19 cellular contexts compared by ENCODE assay signal in genomic region chr15:21261396-21261964, GRCh38.
DNase-seq lines count a peak whose midpoint lies in the region; ATAC-seq and TF ChIP-seq lines count a peak whose summit lies in the region.
"Had no signal": no experiment of that assay in that cellular context is flagged by ENCODE, and none has a peak within 500 bp of the region (broad histone marks: within the 10 kb centered on the region; RNA-seq: fewer than 3 reads in every experiment).

No MANE protein-coding gene starts in this region.

- intact Hi-C loops in left ventricle myocardium inferior (cut with micrococcal nuclease) = no loop called here

- no peak overlapping the region for H3K4me3 Mint-ChIP-seq in progenitor cell of endocrine pancreas (ENCODE audit: low read depth)
- H3K4me3 Mint-ChIP-seq in nephron progenitor cell = no peak overlapping the region
- H3K4me3 Mint-ChIP-seq: nephron; stimulated activated naive CD8-positive, alpha-beta T cell treated with anti-CD3 and anti-CD28 coated beads, Interleukin-15, Interleukin-2, amounts not matched to agents 100 ng/mL and 50 ng/mL, for 24 hours had no signal

- DNase-seq in CD1c-positive myeloid dendritic cell (ENCODE audit: extremely low spot score) = peak; percentile 0
- DNase-seq in RWPE2 (ENCODE audit: low spot score) = peak; percentile 75
- DNase-seq in left ventricle myocardium inferior = peak; percentile 22
- peak; percentile 20 for DNase-seq in progenitor cell of endocrine pancreas (ENCODE audit: low spot score, unreplicated experiment)
- no peak for DNase-seq in NCI-H2171 treated with DMSO at 0.1 percent for 48 hours (lab: John Stamatoyannopoulos, UW)
- no peak for DNase-seq in MV-4-11 (lab: John Stamatoyannopoulos, UW)
- DNase-seq in HuH-7.5 (ENCODE audit: low spot score) = no peak
- DNase-seq in nephron progenitor cell = no peak
- DNase-seq: activated CD8-positive, alpha-beta memory T cell treated with anti-CD3 and anti-CD28 coated beads for 24 hours; glutamatergic neuron; mesenchymal stem cell; T-helper 9 cell; trophoblast cell had no signal

- no peak for TF ChIP-seq CTCF in RWPE2 (IDR thresholded peaks at IDR 0.05; ENCODE audit: poor library complexity, severe bottlenecking)
- TF ChIP-seq CTCF in left ventricle myocardium inferior (IDR thresholded peaks at IDR 0.05; ENCODE audit: borderline replicate concordance) = no peak
- no peak for TF ChIP-seq CTCF in progenitor cell of endocrine pancreas (IDR thresholded peaks at IDR 0.05; ENCODE audit: unreplicated experiment)
- no peak for TF ChIP-seq CTCF in nephron progenitor cell (IDR thresholded peaks at IDR 0.05)

- H3K27me3 Mint-ChIP-seq in progenitor cell of endocrine pancreas (no peaks in the 10 kb centered on the region), nephron progenitor cell (ENCODE audit: low read depth, poor library complexity) (no peaks in the 10 kb centered on the region)
- H3K27me3 Mint-ChIP-seq: stimulated activated naive CD8-positive, alpha-beta T cell treated with anti-CD3 and anti-CD28 coated beads, Interleukin-15, Interleukin-2, amounts not matched to agents 100 ng/mL and 50 ng/mL, for 24 hours had no signal

- no peak for ATAC-seq in RWPE2 (ENCODE audit: low read depth)
- ATAC-seq: activated CD4-positive, CD25-positive, alpha-beta regulatory T cell treated with anti-CD3 and anti-CD28 coated beads, Interleukin-2, amount 50 U/mL, for 24 hours had no signal

- H3K36me3 Mint-ChIP-seq in progenitor cell of endocrine pancreas (ENCODE audit: insufficient read depth) (peaks cover 14% of the 10 kb centered on the region), nephron progenitor cell (ENCODE audit: low read depth) (peaks cover 5% of the 10 kb centered on the region)

- H3K4me3 ChIP-seq in RWPE2 (ENCODE audit: severe bottlenecking) = no peak overlapping the region
- no peak overlapping the region for H3K4me3 ChIP-seq in left ventricle myocardium inferior
- H3K4me3 ChIP-seq: HAP-1 had no signal

- peaks cover 14% of the 10 kb centered on the region for H3K4me1 ChIP-seq in RWPE2 (ENCODE audit: insufficient read depth, poor library complexity, severe bottlenecking)
- no peaks in the 10 kb centered on the region for H3K4me1 ChIP-seq in left ventricle myocardium inferior
- H3K4me1 ChIP-seq: HAP-1 had no signal

- no peak overlapping the region for H3K27ac ChIP-seq in RWPE2 (ENCODE audit: poor library complexity, severe bottlenecking)
- H3K27ac ChIP-seq in left ventricle myocardium inferior (replicated peaks) = no peak overlapping the region
- H3K27ac ChIP-seq: HL-60 had no signal

- H3K27ac Mint-ChIP-seq in progenitor cell of endocrine pancreas (no peak overlapping the region), nephron progenitor cell (no peak overlapping the region)
- H3K27ac Mint-ChIP-seq: nephron; stimulated activated naive CD8-positive, alpha-beta T cell treated with anti-CD3 and anti-CD28 coated beads, Interleukin-15, Interleukin-2, amounts not matched to agents 100 ng/mL and 50 ng/mL, for 24 hours had no signal

- H3K36me3 ChIP-seq in RWPE2 (ENCODE audit: low read depth) = no peaks in the 10 kb centered on the region
- no peaks in the 10 kb centered on the region for H3K36me3 ChIP-seq in left ventricle myocardium inferior
- H3K36me3 ChIP-seq: HAP-1 had no signal

- peaks cover 68% of the 10 kb centered on the region for H3K9me3 Mint-ChIP-seq in progenitor cell of endocrine pancreas (ENCODE audit: low read depth)
- H3K9me3 Mint-ChIP-seq in nephron progenitor cell = peaks cover 81% of the 10 kb centered on the region
- H3K9me3 Mint-ChIP-seq: stimulated activated naive CD8-positive, alpha-beta T cell treated with anti-CD3 and anti-CD28 coated beads, Interleukin-15, Interleukin-2, amounts not matched to agents 100 ng/mL and 50 ng/mL, for 24 hours had no signal

- H3K27me3 ChIP-seq in RWPE2 (ENCODE audit: insufficient read depth, poor library complexity, severe bottlenecking) (no peaks in the 10 kb centered on the region), left ventricle myocardium inferior (ENCODE audit: low read depth) (peaks cover 20% of the 10 kb centered on the region)

- no peaks in the 10 kb centered on the region for H3K9me3 ChIP-seq in RWPE2 (ENCODE audit: severe bottlenecking)
- H3K9me3 ChIP-seq in left ventricle myocardium inferior (replicated peaks) = no peaks in the 10 kb centered on the region
- H3K9me3 ChIP-seq: SK-N-SH had no signal

- H3K4me1 Mint-ChIP-seq in progenitor cell of endocrine pancreas (ENCODE audit: low read depth) (no peaks in the 10 kb centered on the region), nephron progenitor cell (no peaks in the 10 kb centered on the region)
- H3K4me1 Mint-ChIP-seq: nephron had no signal

Comparison
In these comparisons a context has a peak if more than half of its experiments do, and no peak if none do; other contexts are left out.
1. DNase-seq: peak in CD1c-positive myeloid dendritic cell (single experiment), RWPE2 (single experiment), left ventricle myocardium inferior (single experiment) and progenitor cell of endocrine pancreas (single experiment); none in NCI-H2171 treated with DMSO at 0.1 percent for 48 hours (single experiment), MV-4-11 (single experiment), HuH-7.5 (single experiment) and nephron progenitor cell (single experiment).